8 cellular contexts compared by ENCODE assay signal in genomic region chr16:28211758-28212531, GRCh38. TPM values are rescaled to one million over a fixed set of nuclear protein-coding genes. Genes with fewer than 3 reads are reported as not detected.
DNase-seq lines count a peak whose midpoint lies in the region; ATAC-seq and TF ChIP-seq lines count a peak whose summit lies in the region.

A gene with protein sequence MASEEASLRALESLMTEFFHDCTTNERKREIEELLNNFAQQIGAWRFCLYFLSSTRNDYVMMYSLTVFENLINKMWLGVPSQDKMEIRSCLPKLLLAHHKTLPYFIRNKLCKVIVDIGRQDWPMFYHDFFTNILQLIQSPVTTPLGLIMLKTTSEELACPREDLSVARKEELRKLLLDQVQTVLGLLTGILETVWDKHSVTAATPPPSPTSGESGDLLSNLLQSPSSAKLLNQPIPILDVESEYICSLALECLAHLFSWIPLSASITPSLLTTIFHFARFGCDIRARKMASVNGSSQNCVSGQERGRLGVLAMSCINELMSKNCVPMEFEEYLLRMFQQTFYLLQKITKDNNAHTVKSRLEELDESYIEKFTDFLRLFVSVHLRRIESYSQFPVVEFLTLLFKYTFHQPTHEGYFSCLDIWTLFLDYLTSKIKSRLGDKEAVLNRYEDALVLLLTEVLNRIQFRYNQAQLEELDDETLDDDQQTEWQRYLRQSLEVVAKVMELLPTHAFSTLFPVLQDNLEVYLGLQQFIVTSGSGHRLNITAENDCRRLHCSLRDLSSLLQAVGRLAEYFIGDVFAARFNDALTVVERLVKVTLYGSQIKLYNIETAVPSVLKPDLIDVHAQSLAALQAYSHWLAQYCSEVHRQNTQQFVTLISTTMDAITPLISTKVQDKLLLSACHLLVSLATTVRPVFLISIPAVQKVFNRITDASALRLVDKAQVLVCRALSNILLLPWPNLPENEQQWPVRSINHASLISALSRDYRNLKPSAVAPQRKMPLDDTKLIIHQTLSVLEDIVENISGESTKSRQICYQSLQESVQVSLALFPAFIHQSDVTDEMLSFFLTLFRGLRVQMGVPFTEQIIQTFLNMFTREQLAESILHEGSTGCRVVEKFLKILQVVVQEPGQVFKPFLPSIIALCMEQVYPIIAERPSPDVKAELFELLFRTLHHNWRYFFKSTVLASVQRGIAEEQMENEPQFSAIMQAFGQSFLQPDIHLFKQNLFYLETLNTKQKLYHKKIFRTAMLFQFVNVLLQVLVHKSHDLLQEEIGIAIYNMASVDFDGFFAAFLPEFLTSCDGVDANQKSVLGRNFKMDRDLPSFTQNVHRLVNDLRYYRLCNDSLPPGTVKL (minus strand): TSS chr16:28211965. CDS start chr16:28211368, 597 bp downstream.

- H3K36me3 ChIP-seq in osteoblast (ENCODE audit: insufficient read depth, low read length) (peaks cover 27% of the 10 kb centered on the region), testis (ENCODE audit: low read depth, missing control alignments) (no peaks in the 10 kb centered on the region)

- peaks cover 53% of the 10 kb centered on the region for H3K79me2 ChIP-seq in osteoblast (ENCODE audit: insufficient read depth, low read length)

- intact Hi-C loops in testis (cut with DNase I; ENCODE audit: low total_unique reads), result no loop called here

- peak; percentile 35 for TF ChIP-seq POLR2A in testis (IDR thresholded peaks at IDR 0.05)

- H3K4me2 ChIP-seq in osteoblast (ENCODE audit: insufficient read depth, low read length), result peak within 1 kb of the TSS; percentile 99

- ATAC-seq in HG02623 (IDR thresholded peaks at IDR 0.05; ENCODE audit: unreplicated experiment), result peak; percentile 83

- H3K27me3 Mint-ChIP-seq in activated naive CD8-positive, alpha-beta T cell, result no peaks in the 10 kb centered on the region

- H3K9me3 Mint-ChIP-seq in activated naive CD8-positive, alpha-beta T cell (ENCODE audit: low read depth), result peaks cover 3% of the 10 kb centered on the region

- H3K27me3 ChIP-seq in osteoblast (ENCODE audit: insufficient read depth, low read length) (no peaks in the 10 kb centered on the region), testis (no peaks in the 10 kb centered on the region)

- peak within 1 kb of the TSS; percentile 99 for H3K27ac Mint-ChIP-seq in activated naive CD8-positive, alpha-beta T cell

- peaks cover 32% of the 10 kb centered on the region for H4K20me1 ChIP-seq in osteoblast (ENCODE audit: insufficient read depth, low read length)

- H3K4me1 Mint-ChIP-seq in activated naive CD8-positive, alpha-beta T cell (ENCODE audit: low read depth), result peaks cover 29% of the 10 kb centered on the region

- no peaks in the 10 kb centered on the region for H3K9me3 ChIP-seq in osteoblast (ENCODE audit: low read depth, low read length)
- H3K9me3 ChIP-seq in testis, result no peaks in the 10 kb centered on the region

- TF ChIP-seq CTCF in osteoblast (IDR thresholded peaks at IDR 0.05; ENCODE audit: extremely low read depth, low read depth, low read length), result no peak
- no peak for TF ChIP-seq CTCF in testis (IDR thresholded peaks at IDR 0.05)

- peak within 1 kb of the TSS; percentile 97 for H3K4me3 Mint-ChIP-seq in activated naive CD8-positive, alpha-beta T cell

- peaks cover 16% of the 10 kb centered on the region for H3K36me3 Mint-ChIP-seq in activated naive CD8-positive, alpha-beta T cell

- DNase-seq in NCI-H1105 treated with DMSO at 0.1 percent for 48 hours (lab: John Stamatoyannopoulos, UW) (peak; percentile 91), SKM-1 treated with dmso at 0.1 percent for 144 hours (lab: John Stamatoyannopoulos, UW; ENCODE audit: unreplicated experiment) (peak; percentile 88), glomerular visceral epithelial cell (ENCODE audit: extremely low spot score) (peak; percentile 95), osteoblast (ENCODE audit: insufficient read length, low spot score, missing footprints) (peak; percentile 96), testis (peak; percentile 98)

- peak within 1 kb of the TSS; percentile 94 for H3K4me3 ChIP-seq in GM08714 (ENCODE audit: low read length)
- H3K4me3 ChIP-seq in osteoblast (ENCODE audit: insufficient read depth, low read length), result peak within 1 kb of the TSS; percentile 81
- peak within 1 kb of the TSS; percentile 72 to 86 for H3K4me3 ChIP-seq in testis

- WGBS in testis, 2 donors, result 1 to 7% methylated on average over 14 to 76 of the region's 76 CpGs

- H2AFZ ChIP-seq in osteoblast (ENCODE audit: low read length), result peak within 1 kb of the TSS; percentile 100

- H3K4me1 ChIP-seq in osteoblast (ENCODE audit: insufficient read depth, low read length) (peaks cover 17% of the 10 kb centered on the region), testis (peaks cover 13% of the 10 kb centered on the region)

- H3K27ac ChIP-seq in osteoblast (ENCODE audit: low read depth, low read length) (peak within 1 kb of the TSS; percentile 91), testis (peak within 1 kb of the TSS; percentile 44 to 89)

RNA-seq across cellular contexts. Expression of the gene that starts here (rescaled TPM):
- 82.2 and 102 TPM in 2 replicates for total RNA-seq in osteoblast
- total RNA-seq in testis, result 100 to 1,000 TPM; 238 to 283 TPM
- polyA plus RNA-seq in testis (ENCODE audit: insufficient read depth, low read depth, low replicate concordance), result 216 TPM

Comparison
In these comparisons a context has a peak if more than half of its experiments do, and no peak if none do; other contexts are left out.
1. Peak in every context shown above with its lines: DNase-seq, ATAC-seq, H3K4me3 ChIP-seq and H3K27ac ChIP-seq.